21 cellular contexts compared by ENCODE assay signal in the genomic region with DNA sequence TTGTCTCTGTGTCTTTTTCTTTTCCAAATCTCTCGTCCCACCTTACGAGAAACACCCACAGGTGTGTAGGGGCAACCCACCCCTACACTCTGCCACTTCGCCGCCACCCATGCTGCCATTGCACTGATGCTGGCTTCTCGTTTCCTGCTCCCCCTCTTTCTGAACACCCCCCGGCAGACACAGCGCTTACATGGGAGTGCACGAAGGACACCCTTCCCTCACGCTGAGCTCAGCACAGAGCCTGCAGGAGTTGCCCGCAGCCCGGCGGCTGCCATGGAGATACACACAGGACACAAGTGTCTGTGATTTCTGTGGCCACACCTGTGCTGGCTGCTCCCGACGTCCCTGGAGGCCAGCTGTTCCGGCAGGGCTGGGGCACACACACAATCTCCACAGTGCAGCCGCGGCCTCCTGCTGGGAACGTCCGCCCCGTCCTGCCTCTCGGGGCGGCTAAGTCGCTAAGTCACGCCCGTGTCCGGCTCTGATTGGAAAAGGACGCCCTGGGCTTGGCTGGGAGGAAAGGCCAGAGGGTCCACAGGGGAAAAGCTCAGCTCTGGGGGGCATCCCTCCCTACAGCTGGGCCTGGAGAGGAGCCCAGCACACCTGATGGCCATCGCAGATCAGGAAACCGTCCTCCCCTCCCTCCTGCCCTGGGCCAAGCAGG.
A peak's percentile ranks its signal among the peaks of the same experiment; 100 is the strongest.
DNase-seq lines count a peak whose midpoint lies in the region; FAIRE-seq and TF ChIP-seq lines count a peak whose summit lies in the region.
"Had no signal": no experiment of that assay in that cellular context is flagged by ENCODE, and none has a peak within 500 bp of the region (broad histone marks: within the 10 kb centered on the region; RNA-seq: fewer than 3 reads in every experiment).

No MANE protein-coding gene starts in this region.

- H3K9me3 ChIP-seq in H1 (ENCODE audit: insufficient read depth in 2 of 2, low read depth in 1 of 2, low read length in 1 of 2): peaks cover 0 to 33% of the 10 kb centered on the region in 2 experiments; a peak in 2 of 4 replicates
- H3K9me3 ChIP-seq in mammary epithelial cell (replicated peaks; ENCODE audit: insufficient read depth, low read length): peaks cover 29% of the 10 kb centered on the region
- H3K9me3 ChIP-seq: HAP-1, lower lobe of right lung, neutrophil had no signal

- H3K79me1 ChIP-seq in H1 (ENCODE audit: low read depth, low read length): no peaks in the 10 kb centered on the region

- CTCF ChIA-PET in H1 (lab: Charles Lee; ENCODE audit: partially characterized antibody) (interaction anchor here (0.5 to 0.7 kb wide), 3 partner anchors 10 to 40 kb away, joined by 3 read pairs; no protein-coding TSS in a partner anchor), mammary epithelial cell (lab: Charles Lee; ENCODE audit: low non-redundant PET) (no interaction called here)

- H3K14ac ChIP-seq in H1 (ENCODE audit: insufficient read length): no peak overlapping the region

- no peak overlapping the region for H3K4me3 Mint-ChIP-seq in chondrocyte (ENCODE audit: unreplicated experiment)
- H3K4me3 Mint-ChIP-seq: CD8-positive, alpha-beta T cell; T-helper 1 cell treated with Interleukin-12 subunit alpha and Interleukin-12 subunit beta and Interleukin-4 antibody, amounts not matched to agents 30 μg/mL and 1 μg/mL, for 36 hours had no signal

- no peak for TF ChIP-seq RAD21 in H1 (IDR thresholded peaks at IDR 0.05 in 1 of 2, conservative IDR thresholded peaks at IDR 0.05 in 1 of 2; ENCODE audit: low read depth in 2 of 2, low read length in 2 of 2)

- no peak overlapping the region for H3K56ac ChIP-seq in H1 (replicated peaks; ENCODE audit: insufficient read length, low read depth, low read length)

- H4K5ac ChIP-seq in H1 (ENCODE audit: insufficient read length, low read depth, low read length): no peak overlapping the region

- peak; percentile 4 for DNase-seq in AG20443 (ENCODE audit: low spot score)
- DNase-seq in CMK (ENCODE audit: low read depth): peak; percentile 27
- peak; percentile 40 for DNase-seq in NCI-H2107 (lab: John Stamatoyannopoulos, UW)
- no peak for DNase-seq in H1 (ENCODE audit: low read depth in 1 of 2, low spot score in 2 of 2)
- DNase-seq in frontal cortex (ENCODE audit: low spot score in 2 of 2): no peak
- DNase-seq in mammary epithelial cell: no peak
- DNase-seq in activated CD8-positive, alpha-beta memory T cell treated with anti-CD3 and anti-CD28 coated beads for 24 hours: no peak
- DNase-seq in chondrocyte (ENCODE audit: low spot score): no peak
- DNase-seq: CD8-positive, alpha-beta T cell; lower lobe of right lung; NCI-H446; SIG-M5; stimulated activated CD4-positive, alpha-beta T cell treated with anti-CD3 and anti-CD28 coated beads, Interleukin-4, amount 100 ng/mL, for 24 hours; WERI-Rb-1 had no signal

- H2BK120ac ChIP-seq in H1 (replicated peaks; ENCODE audit: low read depth, low read length): no peak overlapping the region

- no peaks in the 10 kb centered on the region for H3K23me2 ChIP-seq in H1 (ENCODE audit: low read depth, low read length)

- no peak overlapping the region for H2BK15ac ChIP-seq in H1 (ENCODE audit: low read length)

- H4K8ac ChIP-seq in H1 (ENCODE audit: extremely low read depth, insufficient read depth, low read length): peak overlapping the region; percentile 62; the same call in 1 of the 2 replicates

- dilution Hi-C loops in mammary epithelial cell (cut with HindIII; ENCODE audit: low sequenced_read_pairs): no loop called here

- H2BK12ac ChIP-seq in H1 (ENCODE audit: low read depth, low read length): no peak overlapping the region

- no peak overlapping the region for H3K9ac ChIP-seq in H1 (replicated peaks in 1 of 4; ENCODE audit: extremely low read depth in 1 of 4, low read depth in 3 of 4, low read length in 3 of 4)
- no peak overlapping the region for H3K9ac ChIP-seq in mammary epithelial cell (ENCODE audit: insufficient read depth, low read length)
- H3K9ac ChIP-seq: KMS-11 had no signal

- WGBS in H1 (ENCODE audit: extremely low coverage in 1 of 2, insufficient coverage in 1 of 2, insufficient read length in 1 of 2, insufficient replicate concordance in 2 of 2, low coverage in 1 of 2, low lambda C conversion rate in 2 of 2, missing lambda C conversion rate in 1 of 2), 2 experiments: 91% methylated on average over 24 of the region's 29 CpGs; no CpG with 5 or more reads in 1 of the 2 experiments
- WGBS in mammary epithelial cell (ENCODE audit: low coverage, missing lambda C conversion rate): 35% methylated on average over 4 of the region's 29 CpGs

- no peak overlapping the region for H2AFZ ChIP-seq in H1 (ENCODE audit: low read length)
- H2AFZ ChIP-seq in mammary epithelial cell (ENCODE audit: low read depth, low read length): no peak overlapping the region
- H2AFZ ChIP-seq: hepatocyte had no signal

- no peak overlapping the region for H4K91ac ChIP-seq in H1 (replicated peaks; ENCODE audit: insufficient read length, low read length)

- no peak overlapping the region for H2BK20ac ChIP-seq in H1 (ENCODE audit: low read length)

- H3K4me1 Mint-ChIP-seq in chondrocyte (ENCODE audit: low read depth): no peaks in the 10 kb centered on the region

- no peaks in the 10 kb centered on the region for H4K20me1 ChIP-seq in H1 (replicated peaks in 1 of 2; ENCODE audit: control insufficient read depth in 1 of 2, insufficient read depth in 2 of 2, low read length in 2 of 2)
- H4K20me1 ChIP-seq in mammary epithelial cell (ENCODE audit: insufficient read depth, low read length): no peaks in the 10 kb centered on the region

- no peak overlapping the region for H3K4ac ChIP-seq in H1 (replicated peaks; ENCODE audit: insufficient read length, low read depth, low read length)

- H2AK5ac ChIP-seq in H1 (ENCODE audit: low read depth, low read length): no peak overlapping the region

- no peak overlapping the region for H3K23ac ChIP-seq in H1 (ENCODE audit: insufficient read length)

- BruUV-seq in mammary epithelial cell (replicated peaks; lab: Mats Ljungman, UMichigan): no TSS peak

- H3K36me3 ChIP-seq in H1 (ENCODE audit: control insufficient read depth in 2 of 4, insufficient read depth in 4 of 4, low read length in 3 of 4) (no peaks in the 10 kb centered on the region), mammary epithelial cell (ENCODE audit: insufficient read depth, low read length) (no peaks in the 10 kb centered on the region)
- H3K36me3 ChIP-seq: HAP-1, lower lobe of right lung, neutrophil, WERI-Rb-1 had no signal

- no peak for TF ChIP-seq CTCF in H1 (IDR thresholded peaks at IDR 0.05; ENCODE audit: control extremely low read depth in 1 of 3, insufficient read depth in 1 of 3, low read depth in 1 of 3, low read length in 3 of 3)
- no peak for TF ChIP-seq CTCF in mammary epithelial cell (conservative IDR thresholded peaks at IDR 0.05 in 1 of 2, IDR thresholded peaks at IDR 0.05 in 1 of 2; ENCODE audit: extremely low read depth in 1 of 2, insufficient read depth in 1 of 2, low read depth in 1 of 2, low read length in 2 of 2)
- no peak for TF ChIP-seq CTCF in chondrocyte (IDR thresholded peaks at IDR 0.05)

- H3K4me2 ChIP-seq in H1 (ENCODE audit: insufficient read depth in 1 of 2, low read depth in 2 of 2, low read length in 2 of 2) (no peak overlapping the region), mammary epithelial cell (ENCODE audit: insufficient read depth, low read depth, low read length) (no peak overlapping the region)
- H3K4me2 ChIP-seq: hepatocyte, KMS-11, smooth muscle cell had no signal

- POLR2A ChIA-PET in H1 (lab: Charles Lee; ENCODE audit: partially characterized antibody): no interaction called here

- TF ChIP-seq POLR2A in H1 (IDR thresholded peaks at IDR 0.05; ENCODE audit: control extremely low read depth in 1 of 2, low read depth in 2 of 2, low read length in 2 of 2): no peak

- H3K36me3 Mint-ChIP-seq in chondrocyte (ENCODE audit: low read depth): no peaks in the 10 kb centered on the region
- H3K36me3 Mint-ChIP-seq: CD8-positive, alpha-beta T cell had no signal

- peaks cover 48% of the 10 kb centered on the region for H3K9me3 Mint-ChIP-seq in chondrocyte (ENCODE audit: low read depth)

- H3K4me3 ChIP-seq in H1 (ENCODE audit: extremely low read depth in 1 of 4, insufficient read depth in 2 of 4, low read depth in 3 of 4, low read length in 4 of 4) (no peak overlapping the region), mammary epithelial cell (replicated peaks in 1 of 3; ENCODE audit: insufficient read depth in 1 of 3, low read depth in 2 of 3, low read length in 3 of 3) (no peak overlapping the region)
- H3K4me3 ChIP-seq: HAP-1, hepatocyte, lower lobe of right lung, smooth muscle cell had no signal

- no peak overlapping the region for H2BK5ac ChIP-seq in H1 (ENCODE audit: low read depth, low read length)

- H3K27me3 Mint-ChIP-seq in chondrocyte (ENCODE audit: low read depth): no peaks in the 10 kb centered on the region

- intact Hi-C loops in mammary epithelial cell (cut with micrococcal nuclease): no loop called here

- H3K79me2 ChIP-seq in H1 (ENCODE audit: control insufficient read depth in 1 of 2, insufficient read depth in 2 of 2, low read length in 2 of 2) (no peaks in the 10 kb centered on the region), mammary epithelial cell (ENCODE audit: insufficient read depth, low read length) (no peaks in the 10 kb centered on the region)
- H3K79me2 ChIP-seq: hepatocyte had no signal

- no peak overlapping the region for H3K18ac ChIP-seq in H1 (ENCODE audit: extremely low read depth, low read length)

- TF ChIP-seq EP300 in H1 (IDR thresholded peaks at IDR 0.05; ENCODE audit: borderline replicate concordance in 1 of 2, low read depth in 2 of 2, low read length in 2 of 2): no peak

- H3K27me3 ChIP-seq in H1 (replicated peaks in 1 of 4; ENCODE audit: control insufficient read depth in 3 of 4, extremely low read depth in 1 of 4, insufficient read depth in 3 of 4, low read length in 3 of 4) (no peaks in the 10 kb centered on the region), mammary epithelial cell (ENCODE audit: insufficient read depth, low read length) (no peaks in the 10 kb centered on the region)
- H3K27me3 ChIP-seq: hepatocyte, neutrophil had no signal

- H3K4me1 ChIP-seq in H1 (replicated peaks in 1 of 4; ENCODE audit: control insufficient read depth in 3 of 4, insufficient read depth in 4 of 4, low read length in 3 of 4) (no peaks in the 10 kb centered on the region), mammary epithelial cell (ENCODE audit: insufficient read depth, low read length) (no peaks in the 10 kb centered on the region)
- H3K4me1 ChIP-seq: HAP-1, lower lobe of right lung had no signal

- FAIRE-seq in H1 (lab: Jason Lieb, UNC) (no peak), frontal cortex (lab: Jason Lieb, UNC) (no peak)
- FAIRE-seq: bronchial epithelial cell had no signal

- H3K27ac Mint-ChIP-seq in chondrocyte (ENCODE audit: unreplicated experiment): no peak overlapping the region
- H3K27ac Mint-ChIP-seq: CD8-positive, alpha-beta T cell; T-helper 1 cell treated with Interleukin-12 subunit alpha and Interleukin-12 subunit beta and Interleukin-4 antibody, amounts not matched to agents 30 μg/mL and 1 μg/mL, for 36 hours had no signal

- in situ Hi-C loops in mammary epithelial cell (cut with MboI; ENCODE audit: low sequenced_read_pairs in 2 of 2): no loop called here

- H3K27ac ChIP-seq in H1 (ENCODE audit: low read depth, low read length): no peak overlapping the region
- no peak overlapping the region for H3K27ac ChIP-seq in mammary epithelial cell (ENCODE audit: insufficient read depth, low read depth, low read length)
- H3K27ac ChIP-seq: hepatocyte, KMS-11, lower lobe of right lung, neutrophil, WERI-Rb-1 had no signal

TF ChIP-seq in H1, 55 proteins besides CTCF, POLR2A, EP300 and RAD21 (continues in another document):
- TF ChIP-seq NRF1 (IDR thresholded peaks at IDR 0.05; ENCODE audit: low read depth, low read length): no peak

Comparison
In these comparisons a context has a peak if more than half of its experiments do, and no peak if none do; other contexts are left out.
1. DNase-seq: peak in AG20443 (single experiment), CMK (single experiment) and NCI-H2107 (single experiment); none in H1 (0 of 2), frontal cortex (0 of 2), mammary epithelial cell (single experiment), activated CD8-positive, alpha-beta memory T cell treated with anti-CD3 and anti-CD28 coated beads for 24 hours (single experiment) and chondrocyte (single experiment).